In genomic region chr2:217848351-217848957, GRCh38 we compare ENCODE assay signal across 1 cellular context.
TF ChIP-seq lines count a peak whose summit lies in the region.

No MANE protein-coding gene starts in this region.

TF ChIP-seq in K562, 482 proteins besides CTCF, POLR2A, EP300 and RAD21 (continued from another document):
- TF ChIP-seq ZNF274 (IDR thresholded peaks at IDR 0.05; ENCODE audit: borderline replicate concordance, low read depth, low read length) (no peak), BMI1 (IDR thresholded peaks at IDR 0.05; ENCODE audit: low read length) (no peak), KLF13 (tag; IDR thresholded peaks at IDR 0.05; ENCODE audit: borderline replicate concordance, low read depth) (no peak), SAFB2 (IDR thresholded peaks at IDR 0.05; ENCODE audit: borderline replicate concordance, low read depth, low read length, severe bottlenecking) (no peak), E2F6 (IDR thresholded peaks at IDR 0.05; ENCODE audit: borderline replicate concordance in 1 of 2, extremely low read depth in 1 of 2, insufficient read depth in 1 of 2, insufficient read length in 1 of 2, low read depth in 1 of 2, low read length in 1 of 2, poor library complexity in 1 of 2, severe bottlenecking in 1 of 2) (peak; percentile 25 to 44), U2AF1 (optimal IDR thresholded peaks at IDR 0.05; ENCODE audit: low read depth, low read length) (no peak)
